17 cellular contexts compared by ENCODE assay signal in genomic region chr1:149877211-149877946, GRCh38. TPM values are rescaled to one million over a fixed set of nuclear protein-coding genes. Genes with fewer than 3 reads are reported as not detected.
DNase-seq lines count a peak whose midpoint lies in the region; ATAC-seq and TF ChIP-seq lines count a peak whose summit lies in the region.
"Had no signal": no experiment of that assay in that cellular context is flagged by ENCODE, and none has a peak within 500 bp of the region (broad histone marks: within the 10 kb centered on the region; RNA-seq: fewer than 3 reads in every experiment).

No MANE protein-coding gene starts in this region.

- H3K27ac ChIP-seq in CD4-positive, alpha-beta T cell (ENCODE audit: low read depth, low read length), result no peak overlapping the region
- H3K27ac ChIP-seq: GM23248, HL-60 had no signal

- H3K4me1 Mint-ChIP-seq in CD4-positive, alpha-beta T cell (ENCODE audit: low read depth), result peaks cover 42% of the 10 kb centered on the region
- H3K4me1 Mint-ChIP-seq in T-cell, result peaks cover 34 to 38% (median 38%) of the 10 kb centered on the region in 3 donors

- H3K27me3 ChIP-seq in CD4-positive, alpha-beta T cell (ENCODE audit: control insufficient read depth, insufficient read depth, low read length), result no peaks in the 10 kb centered on the region

- DNase-seq in activated CD8-positive, alpha-beta memory T cell treated with anti-CD3 and anti-CD28 coated beads for 24 hours, result peak; percentile 53
- no peak for DNase-seq in activated CD8-positive, alpha-beta memory T cell treated with anti-CD3 and anti-CD28 coated beads, Interleukin-2, amount 50 U/mL, for 4 hours
- no peak for DNase-seq in CD4-positive, alpha-beta T cell
- DNase-seq in T-cell (no peak), myocyte (ENCODE audit: low read depth) (peak; percentile 40), GM19240 (ENCODE audit: insufficient read length, low spot score) (no peak), SW 1271 (lab: John Stamatoyannopoulos, UW) (no peak)
- DNase-seq: AML-193, DND-41, GDM1, GM23248, NCI-H1048, NCI-H146, NCI-H2107, NCI-H226, NCI-H526 had no signal

- H3K9me3 ChIP-seq in CD4-positive, alpha-beta T cell (ENCODE audit: control insufficient read depth, low read length), result no peaks in the 10 kb centered on the region

- ATAC-seq in CD4-positive, alpha-beta T cell (ENCODE audit: poor library complexity), result no peak
- no peak for ATAC-seq in T-cell (replicated peaks in 1 of 4)

- CTCF ChIA-PET in CD4-positive, alpha-beta T cell (lab: Charles Lee), result no interaction called here
- CTCF ChIA-PET in T-cell (lab: Charles Lee), result no interaction called here

- H3K27me3 Mint-ChIP-seq in CD4-positive, alpha-beta T cell, result no peaks in the 10 kb centered on the region
- H3K27me3 Mint-ChIP-seq in T-cell, result no peaks in the 10 kb centered on the region

- H3K4me3 Mint-ChIP-seq in CD4-positive, alpha-beta T cell, result no peak overlapping the region
- H3K4me3 Mint-ChIP-seq in T-cell, result no peak overlapping the region

- H3K36me3 Mint-ChIP-seq in CD4-positive, alpha-beta T cell (ENCODE audit: low read depth), result no peaks in the 10 kb centered on the region
- H3K36me3 Mint-ChIP-seq in T-cell, result peaks cover 3% of the 10 kb centered on the region

- intact Hi-C loops in CD4-positive, alpha-beta T cell (cut with DNase I, micrococcal nuclease), result no loop called here

- no peak for TF ChIP-seq CTCF in CD4-positive, alpha-beta T cell (IDR thresholded peaks at IDR 0.05)

- no peaks in the 10 kb centered on the region for H3K9me3 Mint-ChIP-seq in CD4-positive, alpha-beta T cell
- H3K9me3 Mint-ChIP-seq in T-cell, result no peaks in the 10 kb centered on the region

- H3K27ac Mint-ChIP-seq in CD4-positive, alpha-beta T cell, result peak overlapping the region; percentile 38
- peak overlapping the region; percentile 27 to 79 for H3K27ac Mint-ChIP-seq in T-cell

- POLR2A ChIA-PET in CD4-positive, alpha-beta T cell (lab: Charles Lee), result interaction anchor here (2.2 kb wide), 1 partner anchor 9 kb away, joined by 18 read pairs; a partner anchor contains a TSS
- POLR2A ChIA-PET in T-cell (lab: Charles Lee), result interaction anchor here in 1 of 2 donors (0.7 to 0.9 kb wide), 2 partner anchors 10 to 33 kb away, joined by 3 to 4 read pairs; a partner anchor contains a TSS

RNA-seq across cellular contexts. Expression of gene BOLA1, which starts 22.0 kb away (rescaled TPM):
- total RNA-seq in CD4-positive, alpha-beta T cell, result 1 to 10 TPM; 4.6 to 6.4 TPM
- total RNA-seq in T-cell, result 10 to 100 TPM in 3 of 5 donors, 1 to 10 TPM in 2; 6.0 to 27.6 (median 26.1) TPM
- 12.5 and 20.2 TPM in 2 replicates for total RNA-seq in myocyte
- 19.5 TPM for polyA plus RNA-seq in myocyte (2012)

RNA-seq across cellular contexts. Expression of gene SV2A, which starts 40.3 kb away (rescaled TPM):
- total RNA-seq in CD4-positive, alpha-beta T cell, result 1 to 10 TPM; 2.5 to 2.9 TPM
- 1 to 10 TPM; 3.1 to 4.5 (median 3.9) TPM for total RNA-seq in T-cell
- 3.0 and 4.0 TPM in 2 replicates for total RNA-seq in myocyte
- 15.3 TPM for polyA plus RNA-seq in myocyte (2012)

RNA-seq across cellular contexts. Expression of gene SF3B4, which starts 50.2 kb away (rescaled TPM):
- 10 to 100 TPM; 38.0 to 38.6 TPM for total RNA-seq in CD4-positive, alpha-beta T cell
- total RNA-seq in T-cell (10 to 100 TPM; 45.3 to 54.6 (median 51.6) TPM), myocyte (11.0 and 11.8 TPM in 2 replicates)
- 48.5 TPM for polyA plus RNA-seq in myocyte (2012)

RNA-seq across cellular contexts. Expression of gene MTMR11, which starts 59.3 kb away (rescaled TPM):
- under 1 TPM; 0.49 to 0.70 TPM for total RNA-seq in CD4-positive, alpha-beta T cell
- total RNA-seq in T-cell, result 1 to 10 TPM in 4 of 5 donors, under 1 TPM in 1; 0.58 to 2.5 (median 1.5) TPM
- 2.3 and 2.4 TPM in 2 replicates for total RNA-seq in myocyte
- polyA plus RNA-seq in myocyte (2012), result 8.1 TPM

Comparison
In these comparisons a context has a peak if more than half of its experiments do, and no peak if none do; other contexts are left out.
1. DNase-seq: peak in activated CD8-positive, alpha-beta memory T cell treated with anti-CD3 and anti-CD28 coated beads for 24 hours (single experiment) and myocyte (single experiment); none in activated CD8-positive, alpha-beta memory T cell treated with anti-CD3 and anti-CD28 coated beads, Interleukin-2, amount 50 U/mL, for 4 hours (single experiment), CD4-positive, alpha-beta T cell (0 of 10), T-cell (0 of 34), GM19240 (single experiment) and SW 1271 (0 of 2).